In genomic region chr22:29074276-29074625, GRCh38 we compare ENCODE assay signal across 11 cellular contexts. TPM values are rescaled to one million over a fixed set of nuclear protein-coding genes. Genes with fewer than 3 reads are reported as not detected.
A peak's percentile ranks its signal among the peaks of the same experiment; 100 is the strongest.
DNase-seq lines count a peak whose midpoint lies in the region; ATAC-seq and TF ChIP-seq lines count a peak whose summit lies in the region.
"Had no signal": no experiment of that assay in that cellular context is flagged by ENCODE, and none has a peak within 500 bp of the region (broad histone marks: within the 10 kb centered on the region; RNA-seq: fewer than 3 reads in every experiment).

No MANE protein-coding gene starts in this region.

- WGBS in H9 (ENCODE audit: extremely low coverage, insufficient read length, low lambda C conversion rate), result no CpG with 5 or more reads among the region's 8 CpGs

- DNase-seq in H9 (no peak), adipocyte (ENCODE audit: low read depth) (no peak), globus pallidus (ENCODE audit: low spot score) (no peak), erythroblast (lab: John Stamatoyannopoulos, UW) (no peak)
- DNase-seq in stimulated activated CD4-positive, alpha-beta T cell treated with anti-CD3 and anti-CD28 coated beads, Interleukin-1b, Interleukin-23, amount 100 ng/mL, for 48 hours, result no peak
- DNase-seq: NCI-H1436 had no signal

- no peak overlapping the region for H3K14ac ChIP-seq in H9 (ENCODE audit: insufficient read depth, low read length)

- H3K9ac ChIP-seq in H9 (ENCODE audit: extremely low read depth, insufficient read length, low read length), result no peak overlapping the region
- H3K9ac ChIP-seq in adipocyte (ENCODE audit: low read length), result peak overlapping the region; percentile 84
- peak overlapping the region; percentile 3; the same call in 1 of the 2 replicates for H3K9ac ChIP-seq in iPS-20b (ENCODE audit: low read depth, low read length)
- H3K9ac ChIP-seq in skeletal muscle satellite cell (ENCODE audit: low read depth, low read length), result no peak overlapping the region

- H3K36me3 ChIP-seq in adipocyte (ENCODE audit: control insufficient read depth, insufficient read depth, low read length, severe bottlenecking) (no peaks in the 10 kb centered on the region), iPS-20b (ENCODE audit: insufficient read depth, low read depth, low read length) (no peaks in the 10 kb centered on the region), skeletal muscle satellite cell (ENCODE audit: insufficient read depth, low read length) (no peaks in the 10 kb centered on the region)

- TF ChIP-seq CTCF in H9 (conservative IDR thresholded peaks at IDR 0.05), result no peak

- H2AK5ac ChIP-seq in H9 (ENCODE audit: insufficient read length, low read length), result no peak overlapping the region

- no peaks in the 10 kb centered on the region for H4K20me1 ChIP-seq in H9 (ENCODE audit: control insufficient read depth, insufficient read depth, insufficient read length)

- H2BK20ac ChIP-seq in H9 (ENCODE audit: low read depth, low read length, poor library complexity, severe bottlenecking), result no peak overlapping the region

- no peak overlapping the region for H2BK12ac ChIP-seq in H9 (ENCODE audit: insufficient read length, low read depth, low read length)

- H3K23me2 ChIP-seq in H9 (ENCODE audit: insufficient read length, low read depth, low read length, poor library complexity, severe bottlenecking), result peaks cover 19% of the 10 kb centered on the region

- H2BK15ac ChIP-seq in H9 (ENCODE audit: low read depth, low read length), result no peak overlapping the region

- peaks cover 61% of the 10 kb centered on the region for H3K27me3 Mint-ChIP-seq in H9 (ENCODE audit: low read depth)

- H3K56ac ChIP-seq in H9 (ENCODE audit: insufficient read length, low read depth, low read length), result no peak overlapping the region

- H3K4me3 ChIP-seq in adipocyte (ENCODE audit: low read length) (peak overlapping the region; percentile 84), iPS-20b (ENCODE audit: low read length) (peak overlapping the region; percentile 68), skeletal muscle satellite cell (ENCODE audit: low read length) (peak overlapping the region; percentile 76)

- no peak overlapping the region for H3T11ph ChIP-seq in H9 (ENCODE audit: low read length)

- no peak overlapping the region; a peak in 1 of 7 replicates for H3K27ac Mint-ChIP-seq in H9

- H3K4me3 Mint-ChIP-seq in H9, result peak overlapping the region; percentile 65 to 80

- H3K27ac ChIP-seq in H9 (ENCODE audit: insufficient read length, low read depth, low read length) (no peak overlapping the region), iPS-20b (ENCODE audit: low read length) (no peak overlapping the region)

- no peak overlapping the region for H2AFZ ChIP-seq in H9 (ENCODE audit: low read length)

- H3K79me2 ChIP-seq in H9 (ENCODE audit: insufficient read depth, low read length), result no peaks in the 10 kb centered on the region

- no peaks in the 10 kb centered on the region for H3K9me3 ChIP-seq in H9 (ENCODE audit: control insufficient read depth, low read depth, low read length)
- H3K9me3 ChIP-seq in adipocyte (ENCODE audit: control insufficient read depth, low read length), result no peaks in the 10 kb centered on the region
- no peaks in the 10 kb centered on the region for H3K9me3 ChIP-seq in iPS-20b (ENCODE audit: insufficient read depth, low read depth, low read length)
- no peaks in the 10 kb centered on the region for H3K9me3 ChIP-seq in skeletal muscle satellite cell (replicated peaks; ENCODE audit: low read length)

- TF ChIP-seq POLR2A in erythroblast (IDR thresholded peaks at IDR 0.05; ENCODE audit: low read length), result no peak

- no peak overlapping the region for H2BK5ac ChIP-seq in H9 (ENCODE audit: insufficient read length, low read length)

- H3K23ac ChIP-seq in H9 (ENCODE audit: insufficient read length, low read depth, low read length), result no peak overlapping the region

- H3K4me1 ChIP-seq in H9 (ENCODE audit: insufficient read depth, low read length), result peaks cover 3% of the 10 kb centered on the region; the same call in 1 of the 2 replicates
- peaks cover 21% of the 10 kb centered on the region for H3K4me1 ChIP-seq in adipocyte (ENCODE audit: control insufficient read depth, insufficient read depth, low read length)
- peaks cover 7% of the 10 kb centered on the region; the same call in 1 of the 2 replicates for H3K4me1 ChIP-seq in iPS-20b (ENCODE audit: insufficient read depth, low read length)
- peaks cover 13% of the 10 kb centered on the region for H3K4me1 ChIP-seq in skeletal muscle satellite cell (ENCODE audit: control insufficient read depth, insufficient read depth, low read length)

- no peak overlapping the region for H3K4ac ChIP-seq in H9 (ENCODE audit: low read depth, low read length)

- H4K8ac ChIP-seq in H9 (replicated peaks; ENCODE audit: insufficient read length, low read depth, low read length), result no peak overlapping the region

- H3K4me1 Mint-ChIP-seq in H9, result peaks cover 25 to 27% of the 10 kb centered on the region in 2 experiments

- no peak overlapping the region for H3K18ac ChIP-seq in H9 (ENCODE audit: insufficient read length, low read depth, low read length)

- H3K27me3 ChIP-seq in H9 (ENCODE audit: insufficient read depth, low read length), result peaks cover 17% of the 10 kb centered on the region; the same call in 1 of the 2 replicates
- H3K27me3 ChIP-seq in adipocyte (replicated peaks; ENCODE audit: control insufficient read depth, insufficient read depth, low read length), result peaks cover 2% of the 10 kb centered on the region
- H3K27me3 ChIP-seq in iPS-20b (ENCODE audit: insufficient read depth, low read length), result peaks cover 66% of the 10 kb centered on the region
- peaks cover 27% of the 10 kb centered on the region for H3K27me3 ChIP-seq in skeletal muscle satellite cell (ENCODE audit: control insufficient read depth, insufficient read depth, low read length)

- H3K4me2 ChIP-seq in H9 (ENCODE audit: insufficient read depth, insufficient read length, low read length) (peak overlapping the region; percentile 54), skeletal muscle satellite cell (ENCODE audit: low read length) (peak overlapping the region; percentile 80)

- no peak overlapping the region for H4K91ac ChIP-seq in H9 (ENCODE audit: insufficient read length, low read depth, low read length)

- no peak overlapping the region for H4K5ac ChIP-seq in H9 (ENCODE audit: insufficient read length, low read depth, low read length)

- H3K36me3 Mint-ChIP-seq in H9 (ENCODE audit: insufficient read depth in 1 of 3, low read depth in 3 of 3), result no peaks in the 10 kb centered on the region

- H3K9me3 Mint-ChIP-seq in H9, result no peaks in the 10 kb centered on the region; a peak in 1 of 5 replicates

- ATAC-seq in HG02642 (IDR thresholded peaks at IDR 0.05; ENCODE audit: poor library complexity, unreplicated experiment), result no peak
- ATAC-seq: activated CD4-positive, CD25-positive, alpha-beta regulatory T cell treated with anti-CD3 and anti-CD28 coated beads, Interleukin-2, amount 50 U/mL, for 24 hours had no signal

- no peak overlapping the region for H2BK120ac ChIP-seq in H9 (ENCODE audit: low read depth, low read length, poor library complexity, severe bottlenecking)

- H3K79me1 ChIP-seq in H9 (ENCODE audit: insufficient read depth, low read depth, low read length, poor library complexity, severe bottlenecking), result no peaks in the 10 kb centered on the region

RNA-seq across cellular contexts. Expression of gene KREMEN1, which starts 1.4 kb away (rescaled TPM):
- 2.4 and 2.6 TPM in 2 replicates for total RNA-seq in H9 (2021)
- total RNA-seq in skeletal muscle satellite cell (2012; rRNA removed), result 2.5 and 3.7 TPM in 2 replicates

RNA-seq across cellular contexts. Expression of gene C22orf31, which starts 12.6 kb away (rescaled TPM):
- total RNA-seq in H9 (2021), result not detected in 2 replicates
- not detected in 2 replicates for total RNA-seq in skeletal muscle satellite cell (2012; rRNA removed)
- total RNA-seq: endothelial cell of umbilical vein had no signal

Comparison
In these comparisons a context has a peak if more than half of its experiments do, and no peak if none do; other contexts are left out.
1. H3K9ac ChIP-seq: peak in adipocyte (single experiment) and iPS-20b (single experiment); none in H9 (single experiment) and skeletal muscle satellite cell (single experiment).
2. Peak in every context shown above with its lines, with median percentiles within 50 percentile points of each other: H3K4me3 ChIP-seq.